In the genomic region with DNA sequence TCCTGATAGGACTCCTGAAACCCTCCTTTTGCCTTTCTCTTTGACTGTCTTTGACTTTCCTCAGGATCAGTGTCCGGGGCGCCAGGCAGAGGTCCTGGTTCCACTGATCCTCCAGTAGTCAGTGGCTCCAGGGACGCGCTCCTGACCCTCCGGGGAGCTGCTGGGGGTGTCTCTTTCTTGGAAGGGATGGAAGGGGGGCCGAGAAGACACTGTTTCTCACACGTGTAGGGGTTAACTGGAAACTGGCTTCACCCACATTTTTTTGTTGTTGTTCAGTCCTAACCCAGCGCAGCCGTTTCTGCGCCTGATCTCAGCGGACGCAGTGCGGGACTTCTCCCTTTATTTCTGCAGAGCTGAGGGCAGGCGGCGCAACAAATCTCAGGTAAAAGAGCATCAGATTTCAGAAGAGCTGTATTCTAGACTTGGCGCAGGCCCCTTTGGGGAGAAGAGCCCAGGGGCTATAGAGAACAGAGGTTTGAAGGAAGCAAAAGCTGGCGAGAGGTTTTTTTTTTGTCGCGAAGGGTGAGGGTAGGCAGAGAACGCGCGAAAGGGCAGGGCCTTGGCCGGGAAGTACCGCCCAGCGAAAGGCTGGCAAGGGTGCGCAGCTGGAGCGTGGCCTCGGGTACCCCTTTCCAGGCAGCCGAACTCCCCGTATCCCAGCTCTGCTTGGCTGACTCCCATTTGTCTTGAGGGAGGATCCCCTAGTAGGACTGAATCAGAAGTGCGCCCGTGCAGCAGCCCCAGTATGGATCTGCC, we compare ENCODE assay signal across 3 cellular contexts.
TF ChIP-seq lines count a peak whose summit lies in the region.

No MANE protein-coding gene starts in this region.

TF ChIP-seq in SK-N-SH, 30 proteins besides CTCF, POLR2A, EP300 and RAD21:
- TF ChIP-seq TCF12 (IDR thresholded peaks at IDR 0.05) (no peak), JUND (IDR thresholded peaks at IDR 0.05) (no peak)

TF ChIP-seq in SK-N-SH treated with all-trans-retinoic acid at 6 μM for 48 hours, 23 proteins besides CTCF, POLR2A, EP300 and RAD21:
- TF ChIP-seq TCF4 (CRISPR knock-in tag; IDR thresholded peaks at IDR 0.05; ENCODE audit: borderline replicate concordance) (no peak), ZFP3 (CRISPR knock-in tag; IDR thresholded peaks at IDR 0.05) (no peak), GLIS3 (CRISPR knock-in tag; IDR thresholded peaks at IDR 0.05) (no peak), ZNF8 (CRISPR knock-in tag; IDR thresholded peaks at IDR 0.05) (no peak), OSR1 (CRISPR knock-in tag; IDR thresholded peaks at IDR 0.05) (no peak), CSDC2 (CRISPR knock-in tag; IDR thresholded peaks at IDR 0.05) (no peak), CSRNP3 (CRISPR knock-in tag; IDR thresholded peaks at IDR 0.05) (no peak)

TF ChIP-seq in endothelial cell of umbilical vein, 7 proteins besides CTCF, POLR2A, EP300 and RAD21:
- TF ChIP-seq POLR2AphosphoS5 (IDR thresholded peaks at IDR 0.05; ENCODE audit: insufficient read depth, low read depth, low read length), result no peak
